8 cellular contexts compared by ENCODE assay signal in the genomic region with DNA sequence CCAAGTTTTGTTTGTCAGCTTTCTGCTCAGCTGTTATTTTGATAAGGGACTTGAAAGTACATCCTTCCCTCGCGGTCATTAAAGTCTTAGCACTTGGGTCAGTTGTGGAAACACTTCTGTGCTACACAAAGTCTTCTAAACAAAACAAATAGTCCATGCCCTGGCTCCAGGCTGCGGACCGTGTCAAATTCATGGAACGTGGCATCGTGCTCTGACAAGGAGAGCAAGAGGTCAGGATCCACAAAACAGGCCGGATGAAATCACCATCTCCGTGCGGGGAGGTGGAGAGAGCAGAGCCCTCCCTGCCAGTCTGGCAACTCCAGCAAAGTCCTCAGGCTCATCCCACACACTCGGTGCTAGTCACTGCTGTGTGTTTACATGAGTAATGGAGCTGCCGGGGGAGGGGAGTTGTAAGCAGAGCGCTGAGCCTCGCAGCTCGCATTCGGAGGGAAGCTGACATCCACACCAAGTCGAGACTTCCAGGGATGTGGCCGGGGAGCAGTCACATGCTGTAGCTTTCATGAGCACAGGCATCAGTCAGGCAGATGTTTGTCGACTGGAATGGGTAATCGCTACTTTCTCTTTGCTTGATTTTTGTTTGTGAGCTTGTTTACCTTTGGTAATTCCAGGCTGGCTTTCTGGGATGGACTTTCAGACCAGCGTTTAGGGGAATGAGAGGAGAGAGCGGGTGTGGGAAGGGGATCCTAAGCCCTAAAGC.
DNase-seq lines count a peak whose midpoint lies in the region; ATAC-seq lines count a peak whose summit lies in the region.

No MANE protein-coding gene starts in this region.

- in situ Hi-C loops in G401 (cut with HindIII; ENCODE audit: low sequenced_read_pairs) = no loop called here

- H3K4me1 ChIP-seq in endocrine pancreas (ENCODE audit: control insufficient read depth, insufficient read depth, low read length) = peaks cover 25% of the 10 kb centered on the region

- H3K36me3 ChIP-seq in endocrine pancreas (ENCODE audit: control insufficient read depth, insufficient read depth, low read length) = peaks cover 9% of the 10 kb centered on the region

- H3K9ac ChIP-seq in endocrine pancreas (ENCODE audit: control insufficient read depth, insufficient read depth, low read length) = peak overlapping the region; percentile 97

- no peaks in the 10 kb centered on the region for H3K27me3 ChIP-seq in endocrine pancreas (ENCODE audit: control insufficient read depth, insufficient read depth, low read length)

- H3K9me3 ChIP-seq in endocrine pancreas (ENCODE audit: control insufficient read depth, low read length) = no peaks in the 10 kb centered on the region

- peak overlapping the region; percentile 100 for H3K4me3 ChIP-seq in endocrine pancreas (ENCODE audit: control insufficient read depth, insufficient read depth, low read length)

- DNase-seq in G401 (ENCODE audit: low spot score) (peak; percentile 60), NCI-H226 (peak; percentile 99), mesenteric fat pad (ENCODE audit: low spot score) (peak; percentile 93)
- peak; percentile 63 for DNase-seq in activated CD8-positive, alpha-beta memory T cell treated with anti-CD3 and anti-CD28 coated beads, Interleukin-2, amount 50 U/mL, for 4 hours
- DNase-seq in stimulated activated CD8-positive, alpha-beta memory T cell treated with anti-CD3 and anti-CD28 coated beads, Interleukin-12 subunit alpha, Interleukin-12 subunit beta, amount 100 ng/mL, for 1 hour (ENCODE audit: low read depth) = peak; percentile 13

- no peak for ATAC-seq in GM21381 (IDR thresholded peaks at IDR 0.05; ENCODE audit: unreplicated experiment)
- ATAC-seq in GM21528 (IDR thresholded peaks at IDR 0.05; ENCODE audit: low FRiP score, unreplicated experiment) = no peak

Comparison
In these comparisons a context has a peak if more than half of its experiments do, and no peak if none do; other contexts are left out.
1. DNase-seq: peak in every context shown above with its lines; median percentile 99 in NCI-H226; 93 in mesenteric fat pad; 63 in activated CD8-positive, alpha-beta memory T cell treated with anti-CD3 and anti-CD28 coated beads, Interleukin-2, amount 50 U/mL, for 4 hours; 60 in G401; 13 in stimulated activated CD8-positive, alpha-beta memory T cell treated with anti-CD3 and anti-CD28 coated beads, Interleukin-12 subunit alpha, Interleukin-12 subunit beta, amount 100 ng/mL, for 1 hour.